20 cellular contexts compared by ENCODE assay signal in the genomic region with DNA sequence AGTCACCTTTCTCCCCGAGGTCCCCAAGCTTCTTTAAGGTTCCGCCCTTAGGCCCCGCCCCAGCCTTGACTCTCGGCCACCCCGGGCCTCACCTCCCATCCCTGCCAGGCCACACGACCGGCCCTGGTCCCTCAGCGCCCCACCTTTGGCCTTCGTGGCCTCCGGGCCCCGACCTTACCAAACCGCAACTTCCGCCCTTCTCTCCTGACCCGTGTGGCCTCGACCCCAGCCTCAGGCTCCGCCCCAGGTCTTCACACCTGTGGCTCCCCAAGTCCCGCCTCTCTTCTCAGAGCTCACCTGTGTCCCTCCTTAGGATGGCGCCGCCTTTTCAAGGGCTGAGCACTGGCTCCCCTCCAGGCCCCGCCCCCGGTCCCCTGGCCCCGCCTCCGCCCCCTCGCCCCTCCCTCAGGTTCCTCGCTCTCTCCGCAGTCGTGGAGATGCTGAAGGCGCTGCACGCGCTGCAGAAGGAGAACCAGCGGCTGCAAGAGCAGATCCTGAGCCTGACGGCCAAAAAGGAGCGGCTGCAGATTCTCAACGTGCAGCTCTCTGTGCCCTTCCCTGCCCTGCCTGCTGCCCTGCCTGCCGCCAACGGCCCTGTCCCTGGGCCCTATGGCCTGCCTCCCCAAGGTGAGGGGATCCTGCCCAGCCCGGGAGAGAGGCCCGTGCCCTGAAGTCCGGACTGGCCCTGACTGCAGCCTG. TPM values are rescaled to one million over a fixed set of nuclear protein-coding genes. Genes with fewer than 3 reads are reported as not detected.
DNase-seq lines count a peak whose midpoint lies in the region; ATAC-seq and TF ChIP-seq lines count a peak whose summit lies in the region.
"Had no signal": no experiment of that assay in that cellular context is flagged by ENCODE, and none has a peak within 500 bp of the region (broad histone marks: within the 10 kb centered on the region; RNA-seq: fewer than 3 reads in every experiment).

No MANE protein-coding gene starts in this region.

- TF ChIP-seq CTCF in HEK293 (tag by site-specific recombination; IDR thresholded peaks at IDR 0.05) (no peak), neural progenitor cell (IDR thresholded peaks at IDR 0.05) (no peak), left ventricle myocardium inferior (IDR thresholded peaks at IDR 0.05; ENCODE audit: borderline replicate concordance) (no peak)

- ATAC-seq in GM18519 (IDR thresholded peaks at IDR 0.05; ENCODE audit: low FRiP score, unreplicated experiment): no peak

- no peaks in the 10 kb centered on the region for H3K27me3 Mint-ChIP-seq in T-helper 2 cell treated with Interferon-gamma antibody and Interleukin-4, amounts not matched to agents 5 μg/mL and 100 μg/mL, for 36 hours (ENCODE audit: low read depth)
- H3K27me3 Mint-ChIP-seq in neural progenitor cell (ENCODE audit: insufficient read depth, low read depth): peaks cover 11% of the 10 kb centered on the region
- H3K27me3 Mint-ChIP-seq: activated naive CD4-positive, alpha-beta T cell treated with anti-CD3 and anti-CD28 coated beads, Interleukin-2, amount 50 U/mL, for 24 hours; brain; CD4-positive, alpha-beta memory T cell; dendritic cell treated with granulocyte-macrophage colony-stimulating factor and Interleukin-4, amounts not matched to agents 40 ng/mL and 50 ng/mL, for 4 days had no signal

- intact Hi-C loops in left ventricle myocardium inferior (cut with micrococcal nuclease): no loop called here

- no peak overlapping the region for H3K27ac ChIP-seq in HEK293 (ENCODE audit: extremely low read depth, low read depth, low read length)
- H3K27ac ChIP-seq in iPS DF 6.9 (ENCODE audit: low read length): no peak overlapping the region
- H3K27ac ChIP-seq in neural progenitor cell: no peak overlapping the region
- H3K27ac ChIP-seq in left ventricle myocardium inferior (replicated peaks): no peak overlapping the region

- no peaks in the 10 kb centered on the region for H3K79me2 ChIP-seq in neural progenitor cell (ENCODE audit: low read depth)

- CTCF ChIA-PET in HEK293 (lab: Yijun Ruan, JAX): interaction anchor here (0.6 to 2.1 kb wide), 3 partner anchors 8 to 46 kb away, joined by 3 to 18 read pairs (median 9); no protein-coding TSS in a partner anchor

- no peak overlapping the region for H3K4me3 ChIP-seq in HEK293 (ENCODE audit: low read depth, low read length)
- H3K4me3 ChIP-seq in iPS DF 6.9 (ENCODE audit: low read length): peak overlapping the region; percentile 22; the same call in 1 of the 2 replicates
- H3K4me3 ChIP-seq in neural progenitor cell: peak overlapping the region; percentile 38
- no peak overlapping the region for H3K4me3 ChIP-seq in left ventricle myocardium inferior
- H3K4me3 ChIP-seq: stomach had no signal

- peak overlapping the region; percentile 79 for H3K4me2 ChIP-seq in neural progenitor cell

- H3K36me3 Mint-ChIP-seq in T-helper 2 cell treated with Interferon-gamma antibody and Interleukin-4, amounts not matched to agents 5 μg/mL and 100 μg/mL, for 36 hours (ENCODE audit: low read depth): peaks cover 48% of the 10 kb centered on the region
- H3K36me3 Mint-ChIP-seq in neural progenitor cell: peaks cover 18% of the 10 kb centered on the region

- POLR2A ChIA-PET in HEK293 (lab: Yijun Ruan, JAX): interaction anchor here (0.7 to 1.9 kb wide), 3 partner anchors 9 to 11 kb away, joined by 3 to 5 read pairs (median 3); no protein-coding TSS in a partner anchor

- peaks cover 28% of the 10 kb centered on the region for H3F3A ChIP-seq in neural progenitor cell (ENCODE audit: low read depth)

- no peak overlapping the region for H2AFZ ChIP-seq in neural progenitor cell (replicated peaks)

- no peak for DNase-seq in T-helper 2 cell treated with Interferon-gamma antibody and Interleukin-4, amounts not matched to agents 5 μg/mL and 100 μg/mL, for 36 hours (ENCODE audit: low spot score)
- DNase-seq in T-helper 2 cell (no peak), iPS DF 6.9 (ENCODE audit: low read depth, low spot score) (peak; percentile 84), neural progenitor cell (ENCODE audit: low spot score) (peak; percentile 83), glomerular visceral epithelial cell (ENCODE audit: extremely low spot score) (no peak), left ventricle myocardium inferior (no peak)
- DNase-seq: ACHN; CD4-positive, alpha-beta memory T cell; kidney glomerular epithelial cell; MV-4-11; NCI-H2029 treated with DMSO at 0.1 percent for 48 hours; NCI-H524 treated with DMSO at 0.1 percent for 48 hours; retina; SHP77; stomach had no signal

- peak overlapping the region; percentile 73 for H3K27ac Mint-ChIP-seq in T-helper 2 cell treated with Interferon-gamma antibody and Interleukin-4, amounts not matched to agents 5 μg/mL and 100 μg/mL, for 36 hours
- no peak overlapping the region for H3K27ac Mint-ChIP-seq in neural progenitor cell
- H3K27ac Mint-ChIP-seq: dendritic cell treated with granulocyte-macrophage colony-stimulating factor and Interleukin-4, amounts not matched to agents 40 ng/mL and 50 ng/mL, for 4 days had no signal

- H3K4me1 Mint-ChIP-seq in T-helper 2 cell treated with Interferon-gamma antibody and Interleukin-4, amounts not matched to agents 5 μg/mL and 100 μg/mL, for 36 hours (ENCODE audit: low read depth): peaks cover 9% of the 10 kb centered on the region
- H3K4me1 Mint-ChIP-seq in neural progenitor cell: peaks cover 20% of the 10 kb centered on the region

- H3K9me3 ChIP-seq in HEK293 (ENCODE audit: control insufficient read depth, insufficient read depth, low read depth, low read length): no peaks in the 10 kb centered on the region
- H3K9me3 ChIP-seq in iPS DF 6.9 (ENCODE audit: control insufficient read depth, insufficient read depth, low read length): no peaks in the 10 kb centered on the region
- H3K9me3 ChIP-seq in neural progenitor cell (ENCODE audit: low read depth): no peaks in the 10 kb centered on the region
- H3K9me3 ChIP-seq in left ventricle myocardium inferior (replicated peaks): no peaks in the 10 kb centered on the region
- H3K9me3 ChIP-seq: stomach had no signal

- no peak overlapping the region for H3K9ac ChIP-seq in neural progenitor cell

- H3K9me3 Mint-ChIP-seq in T-helper 2 cell treated with Interferon-gamma antibody and Interleukin-4, amounts not matched to agents 5 μg/mL and 100 μg/mL, for 36 hours: no peaks in the 10 kb centered on the region
- no peaks in the 10 kb centered on the region for H3K9me3 Mint-ChIP-seq in neural progenitor cell
- H3K9me3 Mint-ChIP-seq: activated naive CD4-positive, alpha-beta T cell treated with anti-CD3 and anti-CD28 coated beads, Interleukin-2, amount 50 U/mL, for 24 hours; brain; CD4-positive, alpha-beta memory T cell; dendritic cell treated with granulocyte-macrophage colony-stimulating factor and Interleukin-4, amounts not matched to agents 40 ng/mL and 50 ng/mL, for 4 days had no signal

- H3K4me3 Mint-ChIP-seq in T-helper 2 cell treated with Interferon-gamma antibody and Interleukin-4, amounts not matched to agents 5 μg/mL and 100 μg/mL, for 36 hours: no peak overlapping the region
- H3K4me3 Mint-ChIP-seq in neural progenitor cell: no peak overlapping the region
- H3K4me3 Mint-ChIP-seq: activated naive CD4-positive, alpha-beta T cell treated with anti-CD3 and anti-CD28 coated beads, Interleukin-2, amount 50 U/mL, for 24 hours; CD4-positive, alpha-beta memory T cell; dendritic cell treated with granulocyte-macrophage colony-stimulating factor and Interleukin-4, amounts not matched to agents 40 ng/mL and 50 ng/mL, for 4 days had no signal

- no peaks in the 10 kb centered on the region for H3K4me1 ChIP-seq in HEK293 (ENCODE audit: control insufficient read depth, insufficient read depth, low read length)
- peaks cover 16% of the 10 kb centered on the region for H3K4me1 ChIP-seq in iPS DF 6.9 (ENCODE audit: control insufficient read depth, insufficient read depth, low read length)
- peaks cover 18% of the 10 kb centered on the region for H3K4me1 ChIP-seq in neural progenitor cell
- H3K4me1 ChIP-seq in left ventricle myocardium inferior: peaks cover 16% of the 10 kb centered on the region

- no CpG with 5 or more reads among the region's 39 CpGs for WGBS in iPS DF 6.9 (ENCODE audit: insufficient coverage, insufficient read length)

- H3K27me3 ChIP-seq in iPS DF 6.9 (ENCODE audit: control insufficient read depth, insufficient read depth, low read length) (peaks cover 2% of the 10 kb centered on the region; the same call in 1 of the 2 replicates), neural progenitor cell (peaks cover 34% of the 10 kb centered on the region), left ventricle myocardium inferior (ENCODE audit: low read depth) (no peaks in the 10 kb centered on the region)
- H3K27me3 ChIP-seq: stomach had no signal

- peaks cover 3 to 76% of the 10 kb centered on the region in 2 experiments; a peak in 2 of 3 replicates for H3K36me3 ChIP-seq in HEK293 (ENCODE audit: control insufficient read depth in 2 of 2, insufficient read depth in 1 of 2, low read length in 2 of 2)
- H3K36me3 ChIP-seq in iPS DF 6.9 (ENCODE audit: control insufficient read depth, insufficient read depth, low read length): no peaks in the 10 kb centered on the region
- H3K36me3 ChIP-seq in neural progenitor cell: no peaks in the 10 kb centered on the region
- H3K36me3 ChIP-seq in left ventricle myocardium inferior: peaks cover 88% of the 10 kb centered on the region

- H4K20me1 ChIP-seq in neural progenitor cell (ENCODE audit: low read depth): peaks cover 32% of the 10 kb centered on the region

TF ChIP-seq in HEK293, 187 proteins besides CTCF, POLR2A, EP300 and RAD21 (continues in another document):
- TF ChIP-seq KLF8 (tag by site-specific recombination; IDR thresholded peaks at IDR 0.05): peak; percentile 57; the same call in 1 of the 2 replicates
- TF ChIP-seq ZFP3 (tag by site-specific recombination; IDR thresholded peaks at IDR 0.05; ENCODE audit: low read depth): no peak
- TF ChIP-seq ZNF292 (tag by site-specific recombination; IDR thresholded peaks at IDR 0.05; ENCODE audit: borderline replicate concordance, low read depth): no peak

RNA-seq across cellular contexts. Expression of gene CISD3, which starts 10.0 kb away (rescaled TPM):
- 0.60 and 1.0 TPM in 2 replicates for total RNA-seq in neural progenitor cell (ENCODE audit: low replicate concordance)
- 75.9 TPM for total RNA-seq in left ventricle myocardium inferior

RNA-seq across cellular contexts. Expression of gene MLLT6, which starts 15.0 kb away (rescaled TPM):
- total RNA-seq in neural progenitor cell (ENCODE audit: low replicate concordance) (7.4 and 24.4 TPM in 2 replicates), left ventricle myocardium inferior (74.1 TPM)

RNA-seq across cellular contexts. Expression of gene PCGF2, which starts 28.0 kb away (rescaled TPM):
- total RNA-seq in neural progenitor cell (ENCODE audit: low replicate concordance): 16.7 and 23.8 TPM in 2 replicates
- 20.7 TPM for total RNA-seq in left ventricle myocardium inferior
- total RNA-seq: CD4-positive, alpha-beta memory T cell had no signal

RNA-seq across cellular contexts. Expression of gene PSMB3, which starts 32.4 kb away (rescaled TPM):
- total RNA-seq in neural progenitor cell (ENCODE audit: low replicate concordance): 127 and 141 TPM in 2 replicates
- total RNA-seq in left ventricle myocardium inferior: 149 TPM

RNA-seq across cellular contexts. Expression of gene EPOP, which starts 45.3 kb away (rescaled TPM):
- total RNA-seq in neural progenitor cell (ENCODE audit: low replicate concordance): 8.0 and 19.3 TPM in 2 replicates
- total RNA-seq in left ventricle myocardium inferior: 0.33 TPM

Comparison
In these comparisons a context has a peak if more than half of its experiments do, and no peak if none do; other contexts are left out.
1. DNase-seq: peak in iPS DF 6.9 (single experiment) and neural progenitor cell (single experiment); none in T-helper 2 cell treated with Interferon-gamma antibody and Interleukin-4, amounts not matched to agents 5 μg/mL and 100 μg/mL, for 36 hours (single experiment), T-helper 2 cell (0 of 5), glomerular visceral epithelial cell (single experiment) and left ventricle myocardium inferior (single experiment).
2. H3K4me3 ChIP-seq: peak in iPS DF 6.9 (single experiment) and neural progenitor cell (single experiment); none in HEK293 (single experiment) and left ventricle myocardium inferior (single experiment).
3. RNA of gene CISD3, which starts 10.0 kb away (total RNA-seq): 75.9 TPM in left ventricle myocardium inferior (single experiment); 0.60 to 1.0 TPM in neural progenitor cell; every median in the first group is over 10 times any median in the second.